1 cellular context compared by ENCODE assay signal in the genomic region with DNA sequence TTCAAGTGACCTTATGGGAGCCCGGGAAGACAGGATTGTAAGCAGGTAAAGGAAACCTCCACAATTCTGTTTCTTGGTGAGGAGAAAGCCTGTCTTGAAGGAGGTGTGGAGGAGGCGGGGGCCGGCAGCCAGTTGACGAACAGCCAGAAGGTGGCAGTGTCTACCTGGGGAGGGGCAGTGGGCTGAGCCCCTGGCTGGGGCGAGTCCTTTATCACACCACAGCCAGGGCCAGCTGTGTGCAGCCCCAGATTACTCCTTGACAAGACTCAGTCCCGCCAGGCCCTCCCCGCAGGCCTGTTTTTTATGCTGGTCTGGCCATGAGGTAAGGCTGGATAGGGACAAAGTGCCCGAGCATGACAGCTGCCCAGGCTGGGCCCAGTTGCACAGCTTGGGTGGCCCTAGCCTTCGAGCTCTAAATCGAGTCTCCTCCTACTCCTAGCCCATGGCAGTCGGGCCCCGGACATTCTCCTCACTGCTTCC.
TF ChIP-seq lines count a peak whose summit lies in the region.

No MANE protein-coding gene starts in this region.

TF ChIP-seq in GM23338, 12 proteins besides CTCF, POLR2A, EP300 and RAD21 (continued from another document):
- TF ChIP-seq, protein P1, sequence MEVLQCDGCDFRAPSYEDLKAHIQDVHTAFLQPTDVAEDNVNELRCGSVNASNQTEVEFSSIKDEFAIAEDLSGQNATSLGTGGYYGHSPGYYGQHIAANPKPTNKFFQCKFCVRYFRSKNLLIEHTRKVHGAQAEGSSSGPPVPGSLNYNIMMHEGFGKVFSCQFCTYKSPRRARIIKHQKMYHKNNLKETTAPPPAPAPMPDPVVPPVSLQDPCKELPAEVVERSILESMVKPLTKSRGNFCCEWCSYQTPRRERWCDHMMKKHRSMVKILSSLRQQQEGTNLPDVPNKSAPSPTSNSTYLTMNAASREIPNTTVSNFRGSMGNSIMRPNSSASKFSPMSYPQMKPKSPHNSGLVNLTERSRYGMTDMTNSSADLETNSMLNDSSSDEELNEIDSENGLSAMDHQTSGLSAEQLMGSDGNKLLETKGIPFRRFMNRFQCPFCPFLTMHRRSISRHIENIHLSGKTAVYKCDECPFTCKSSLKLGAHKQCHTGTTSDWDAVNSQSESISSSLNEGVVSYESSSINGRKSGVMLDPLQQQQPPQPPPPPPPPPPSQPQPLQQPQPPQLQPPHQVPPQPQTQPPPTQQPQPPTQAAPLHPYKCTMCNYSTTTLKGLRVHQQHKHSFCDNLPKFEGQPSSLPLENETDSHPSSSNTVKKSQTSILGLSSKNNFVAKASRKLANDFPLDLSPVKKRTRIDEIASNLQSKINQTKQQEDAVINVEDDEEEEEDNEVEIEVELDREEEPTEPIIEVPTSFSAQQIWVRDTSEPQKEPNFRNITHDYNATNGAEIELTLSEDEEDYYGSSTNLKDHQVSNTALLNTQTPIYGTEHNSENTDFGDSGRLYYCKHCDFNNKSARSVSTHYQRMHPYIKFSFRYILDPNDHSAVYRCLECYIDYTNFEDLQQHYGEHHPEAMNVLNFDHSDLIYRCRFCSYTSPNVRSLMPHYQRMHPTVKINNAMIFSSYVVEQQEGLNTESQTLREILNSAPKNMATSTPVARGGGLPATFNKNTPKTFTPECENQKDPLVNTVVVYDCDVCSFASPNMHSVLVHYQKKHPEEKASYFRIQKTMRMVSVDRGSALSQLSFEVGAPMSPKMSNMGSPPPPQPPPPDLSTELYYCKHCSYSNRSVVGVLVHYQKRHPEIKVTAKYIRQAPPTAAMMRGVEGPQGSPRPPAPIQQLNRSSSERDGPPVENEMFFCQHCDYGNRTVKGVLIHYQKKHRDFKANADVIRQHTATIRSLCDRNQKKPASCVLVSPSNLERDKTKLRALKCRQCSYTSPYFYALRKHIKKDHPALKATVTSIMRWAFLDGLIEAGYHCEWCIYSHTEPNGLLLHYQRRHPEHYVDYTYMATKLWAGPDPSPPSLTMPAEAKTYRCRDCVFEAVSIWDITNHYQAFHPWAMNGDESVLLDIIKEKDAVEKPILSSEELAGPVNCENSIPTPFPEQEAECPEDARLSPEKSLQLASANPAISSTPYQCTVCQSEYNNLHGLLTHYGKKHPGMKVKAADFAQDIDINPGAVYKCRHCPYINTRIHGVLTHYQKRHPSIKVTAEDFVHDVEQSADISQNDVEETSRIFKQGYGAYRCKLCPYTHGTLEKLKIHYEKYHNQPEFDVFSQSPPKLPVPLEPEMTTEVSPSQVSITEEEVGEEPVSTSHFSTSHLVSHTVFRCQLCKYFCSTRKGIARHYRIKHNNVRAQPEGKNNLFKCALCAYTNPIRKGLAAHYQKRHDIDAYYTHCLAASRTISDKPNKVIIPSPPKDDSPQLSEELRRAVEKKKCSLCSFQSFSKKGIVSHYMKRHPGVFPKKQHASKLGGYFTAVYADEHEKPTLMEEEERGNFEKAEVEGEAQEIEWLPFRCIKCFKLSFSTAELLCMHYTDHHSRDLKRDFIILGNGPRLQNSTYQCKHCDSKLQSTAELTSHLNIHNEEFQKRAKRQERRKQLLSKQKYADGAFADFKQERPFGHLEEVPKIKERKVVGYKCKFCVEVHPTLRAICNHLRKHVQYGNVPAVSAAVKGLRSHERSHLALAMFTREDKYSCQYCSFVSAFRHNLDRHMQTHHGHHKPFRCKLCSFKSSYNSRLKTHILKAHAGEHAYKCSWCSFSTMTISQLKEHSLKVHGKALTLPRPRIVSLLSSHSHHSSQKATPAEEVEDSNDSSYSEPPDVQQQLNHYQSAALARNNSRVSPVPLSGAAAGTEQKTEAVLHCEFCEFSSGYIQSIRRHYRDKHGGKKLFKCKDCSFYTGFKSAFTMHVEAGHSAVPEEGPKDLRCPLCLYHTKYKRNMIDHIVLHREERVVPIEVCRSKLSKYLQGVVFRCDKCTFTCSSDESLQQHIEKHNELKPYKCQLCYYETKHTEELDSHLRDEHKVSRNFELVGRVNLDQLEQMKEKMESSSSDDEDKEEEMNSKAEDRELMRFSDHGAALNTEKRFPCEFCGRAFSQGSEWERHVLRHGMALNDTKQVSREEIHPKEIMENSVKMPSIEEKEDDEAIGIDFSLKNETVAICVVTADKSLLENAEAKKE (CRISPR knock-in tag; IDR thresholded peaks at IDR 0.05) = no peak
- TF ChIP-seq EZH2phosphoT487 (IDR thresholded peaks at IDR 0.05; ENCODE audit: unreplicated experiment) = no peak
- TF ChIP-seq STAT1 (IDR thresholded peaks at IDR 0.05; ENCODE audit: unreplicated experiment) = no peak
- TF ChIP-seq ZNF331 (CRISPR knock-in tag; IDR thresholded peaks at IDR 0.05; ENCODE audit: low read depth) = no peak
- no peak for TF ChIP-seq CREB1 (CRISPR knock-in tag; IDR thresholded peaks at IDR 0.05; ENCODE audit: low read depth)
